1 cellular context compared by ENCODE assay signal in the genomic region with DNA sequence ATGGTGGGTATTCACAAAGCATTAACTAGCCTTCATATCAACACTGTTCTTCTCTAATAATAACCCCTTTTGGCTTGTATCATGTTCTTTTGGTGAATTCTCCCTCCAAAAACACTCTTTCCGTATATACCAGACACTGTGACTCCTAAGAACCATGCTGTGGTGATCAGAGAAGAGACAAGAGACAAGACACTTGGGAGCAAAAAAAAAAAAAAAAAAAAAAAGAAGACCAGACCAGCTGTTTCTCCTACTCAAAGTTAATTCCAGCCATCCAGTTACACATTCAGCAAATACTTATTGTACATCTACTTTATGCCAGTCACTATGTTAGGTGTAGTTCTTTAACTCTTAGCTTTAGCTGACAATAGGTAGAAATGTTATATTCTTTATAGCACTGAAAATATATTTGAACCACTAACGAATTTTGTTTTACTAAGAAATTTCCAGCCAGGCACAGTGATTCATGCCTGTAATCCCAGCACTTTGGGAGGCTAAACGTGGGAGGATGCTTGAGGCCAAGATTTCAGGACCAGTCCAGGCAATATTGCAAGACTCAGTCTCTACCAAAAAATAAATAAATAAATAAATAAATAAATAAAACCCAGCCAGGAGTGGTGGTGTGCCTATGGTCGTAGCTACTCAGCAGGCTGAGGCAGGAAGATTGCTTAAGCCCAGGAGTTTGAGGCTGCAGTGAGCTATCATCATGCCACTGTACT.
TF ChIP-seq lines count a peak whose summit lies in the region.

No MANE protein-coding gene starts in this region.

TF ChIP-seq in K562, 482 proteins besides CTCF, POLR2A, EP300 and RAD21:
- TF ChIP-seq, protein P1, sequence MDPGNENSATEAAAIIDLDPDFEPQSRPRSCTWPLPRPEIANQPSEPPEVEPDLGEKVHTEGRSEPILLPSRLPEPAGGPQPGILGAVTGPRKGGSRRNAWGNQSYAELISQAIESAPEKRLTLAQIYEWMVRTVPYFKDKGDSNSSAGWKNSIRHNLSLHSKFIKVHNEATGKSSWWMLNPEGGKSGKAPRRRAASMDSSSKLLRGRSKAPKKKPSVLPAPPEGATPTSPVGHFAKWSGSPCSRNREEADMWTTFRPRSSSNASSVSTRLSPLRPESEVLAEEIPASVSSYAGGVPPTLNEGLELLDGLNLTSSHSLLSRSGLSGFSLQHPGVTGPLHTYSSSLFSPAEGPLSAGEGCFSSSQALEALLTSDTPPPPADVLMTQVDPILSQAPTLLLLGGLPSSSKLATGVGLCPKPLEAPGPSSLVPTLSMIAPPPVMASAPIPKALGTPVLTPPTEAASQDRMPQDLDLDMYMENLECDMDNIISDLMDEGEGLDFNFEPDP (CRISPR knock-in tag; IDR thresholded peaks at IDR 0.05): no peak
- TF ChIP-seq FOXP1 (CRISPR knock-in tag; IDR thresholded peaks at IDR 0.05) (no peak), TCF7 (IDR thresholded peaks at IDR 0.05; ENCODE audit: borderline replicate concordance) (no peak), ZNF316 (IDR thresholded peaks at IDR 0.05) (peak; percentile 42; the same call in 1 of the 2 replicates), DACH1 (IDR thresholded peaks at IDR 0.05; ENCODE audit: partially characterized antibody) (peak; percentile 59), ZNF384 (IDR thresholded peaks at IDR 0.05; ENCODE audit: low read depth, low read length) (peak; percentile 82)
- TF ChIP-seq, protein P2, sequence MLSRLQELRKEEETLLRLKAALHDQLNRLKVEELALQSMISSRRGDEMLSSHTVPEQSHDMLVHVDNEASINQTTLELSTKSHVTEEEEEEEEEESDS (CRISPR knock-in tag; IDR thresholded peaks at IDR 0.05): no peak
